16 cellular contexts compared by ENCODE assay signal in the genomic region with DNA sequence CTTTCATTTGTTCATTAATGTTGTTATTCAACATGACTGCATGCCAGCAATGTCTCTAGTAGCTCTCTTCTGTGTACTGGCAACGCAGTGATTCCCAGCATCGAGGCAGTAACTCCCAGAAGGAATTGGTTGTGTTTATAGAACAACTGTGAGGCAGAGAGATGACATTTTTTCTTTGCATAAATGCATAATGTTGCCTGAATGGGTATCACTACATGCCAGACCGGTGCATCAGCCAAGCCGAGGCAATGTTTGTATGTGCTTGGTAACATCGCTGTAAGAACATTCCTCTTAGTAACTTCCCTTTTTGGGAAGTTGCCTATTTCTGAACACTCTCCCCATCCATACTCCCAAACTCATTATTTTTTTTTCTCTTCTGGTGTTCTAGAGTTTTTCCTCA.
DNase-seq lines count a peak whose midpoint lies in the region; ATAC-seq and TF ChIP-seq lines count a peak whose summit lies in the region.
"Had no signal": no experiment of that assay in that cellular context is flagged by ENCODE, and none has a peak within 500 bp of the region (broad histone marks: within the 10 kb centered on the region; RNA-seq: fewer than 3 reads in every experiment).

No MANE protein-coding gene starts in this region.

- H3K27me3 ChIP-seq in osteoblast (ENCODE audit: insufficient read depth, low read length), result no peaks in the 10 kb centered on the region
- no peaks in the 10 kb centered on the region for H3K27me3 ChIP-seq in CD4-positive, alpha-beta T cell (ENCODE audit: control insufficient read depth, insufficient read depth, low read length)
- H3K27me3 ChIP-seq: adrenal gland had no signal

- no peaks in the 10 kb centered on the region for H3K9me3 Mint-ChIP-seq in CD4-positive, alpha-beta T cell
- H3K9me3 Mint-ChIP-seq: activated T-cell treated with anti-CD3 and anti-CD28 coated beads, Interleukin-2, amount 50 U/mL, for 4 hours had no signal

- H3K4me3 ChIP-seq in choroid plexus epithelial cell (ENCODE audit: low read depth, low read length) (no peak overlapping the region), osteoblast (ENCODE audit: insufficient read depth, low read length) (peak overlapping the region; percentile 27)
- H3K4me3 ChIP-seq: adrenal gland had no signal

- peak overlapping the region; percentile 92 for H3K27ac ChIP-seq in osteoblast (ENCODE audit: low read depth, low read length)
- no peak overlapping the region for H3K27ac ChIP-seq in CD4-positive, alpha-beta T cell (ENCODE audit: low read depth, low read length)
- H3K27ac ChIP-seq: adrenal gland had no signal

- H3K4me1 ChIP-seq in osteoblast (ENCODE audit: insufficient read depth, low read length), result peaks cover 17% of the 10 kb centered on the region
- H3K4me1 ChIP-seq: adrenal gland had no signal

- CTCF ChIA-PET in CD4-positive, alpha-beta T cell (lab: Charles Lee), result no interaction called here

- peaks cover 15% of the 10 kb centered on the region for H3K27me3 Mint-ChIP-seq in CD4-positive, alpha-beta T cell
- H3K27me3 Mint-ChIP-seq: CD4-positive, CD25-positive, alpha-beta regulatory T cell had no signal

- no peaks in the 10 kb centered on the region for H3K79me2 ChIP-seq in osteoblast (ENCODE audit: insufficient read depth, low read length)

- no peak overlapping the region for H3K4me3 Mint-ChIP-seq in CD4-positive, alpha-beta T cell
- H3K4me3 Mint-ChIP-seq: activated T-cell treated with anti-CD3 and anti-CD28 coated beads, Interleukin-2, amount 50 U/mL, for 4 hours; CD4-positive, CD25-positive, alpha-beta regulatory T cell had no signal

- intact Hi-C loops in CD4-positive, alpha-beta T cell (cut with DNase I, micrococcal nuclease), result no loop called here

- H3K27ac Mint-ChIP-seq in CD4-positive, alpha-beta T cell, result no peak overlapping the region
- H3K27ac Mint-ChIP-seq: CD4-positive, CD25-positive, alpha-beta regulatory T cell had no signal

- no peaks in the 10 kb centered on the region for H3K36me3 Mint-ChIP-seq in CD4-positive, alpha-beta T cell (ENCODE audit: low read depth)
- H3K36me3 Mint-ChIP-seq: CD4-positive, CD25-positive, alpha-beta regulatory T cell had no signal

- no peak overlapping the region for H2AFZ ChIP-seq in osteoblast (ENCODE audit: low read length)

- ATAC-seq in CD4-positive, alpha-beta T cell (ENCODE audit: poor library complexity), result no peak
- ATAC-seq in esophagus mucosa (no peak), HG03439 (IDR thresholded peaks at IDR 0.05; ENCODE audit: unreplicated experiment) (no peak), GM18873 (IDR thresholded peaks at IDR 0.05; ENCODE audit: low FRiP score, unreplicated experiment) (no peak)
- ATAC-seq: activated T-cell treated with anti-CD3 and anti-CD28 coated beads, Interleukin-2, amount 50 U/mL, for 4 hours; Panc1 had no signal

- H3K9me3 ChIP-seq in osteoblast (ENCODE audit: low read depth, low read length), result no peaks in the 10 kb centered on the region
- H3K9me3 ChIP-seq in CD4-positive, alpha-beta T cell (ENCODE audit: control insufficient read depth, low read length), result no peaks in the 10 kb centered on the region
- H3K9me3 ChIP-seq: adrenal gland had no signal

- H3K36me3 ChIP-seq in osteoblast (ENCODE audit: insufficient read depth, low read length), result no peaks in the 10 kb centered on the region
- H3K36me3 ChIP-seq: adrenal gland had no signal

- DNase-seq in EH (ENCODE audit: low read depth), result peak; percentile 96
- DNase-seq in NCI-H226, result peak; percentile 63
- DNase-seq in choroid plexus epithelial cell (ENCODE audit: low read depth), result peak; percentile 79
- DNase-seq in osteoblast (ENCODE audit: insufficient read length, low spot score, missing footprints), result peak; percentile 32
- no peak for DNase-seq in CD4-positive, alpha-beta T cell
- DNase-seq: activated CD4-positive, alpha-beta T cell treated with anti-CD3 and anti-CD28 coated beads for 48 hours; activated T-cell treated with anti-CD3 and anti-CD28 coated beads, Interleukin-2, amount 50 U/mL, for 4 hours; adrenal gland; CD4-positive, CD25-positive, alpha-beta regulatory T cell; NCI-H1105; stimulated activated CD4-positive, alpha-beta T cell treated with anti-CD3 and anti-CD28 coated beads, Interleukin-2, amount 100 ng/mL, for 48 hours; T-helper 2 cell had no signal

- no peaks in the 10 kb centered on the region for H4K20me1 ChIP-seq in osteoblast (ENCODE audit: insufficient read depth, low read length)

- no peaks in the 10 kb centered on the region for H3K4me1 Mint-ChIP-seq in CD4-positive, alpha-beta T cell (ENCODE audit: low read depth)
- H3K4me1 Mint-ChIP-seq: CD4-positive, CD25-positive, alpha-beta regulatory T cell had no signal

- peak overlapping the region; percentile 68 for H3K4me2 ChIP-seq in osteoblast (ENCODE audit: insufficient read depth, low read length)

- TF ChIP-seq CTCF in choroid plexus epithelial cell (conservative IDR thresholded peaks at IDR 0.05; ENCODE audit: low read depth, low read length) (no peak), osteoblast (IDR thresholded peaks at IDR 0.05; ENCODE audit: extremely low read depth, low read depth, low read length) (no peak)
- no peak for TF ChIP-seq CTCF in CD4-positive, alpha-beta T cell (IDR thresholded peaks at IDR 0.05)

- POLR2A ChIA-PET in CD4-positive, alpha-beta T cell (lab: Charles Lee), result no interaction called here

Comparison
In these comparisons a context has a peak if more than half of its experiments do, and no peak if none do; other contexts are left out.
1. DNase-seq: peak in EH (single experiment), NCI-H226 (single experiment), choroid plexus epithelial cell (single experiment) and osteoblast (single experiment); none in CD4-positive, alpha-beta T cell (0 of 10).